Comparison of ENCODE assay signal across 23 cellular contexts in genomic region chr5:45408067-45408466, GRCh38.
DNase-seq lines count a peak whose midpoint lies in the region; ATAC-seq, FAIRE-seq and TF ChIP-seq lines count a peak whose summit lies in the region.
"Had no signal": no experiment of that assay in that cellular context is flagged by ENCODE, and none has a peak within 500 bp of the region (broad histone marks: within the 10 kb centered on the region; RNA-seq: fewer than 3 reads in every experiment).

No MANE protein-coding gene starts in this region.

- H4K8ac ChIP-seq in IMR-90 (ENCODE audit: low read depth in 2 of 2, low read length in 2 of 2), result no peak overlapping the region

- no peak overlapping the region for H3K9ac ChIP-seq in IMR-90 (ENCODE audit: low read depth, low read length)
- H3K9ac ChIP-seq: BLaER1 treated with 17β-estradiol and CSF1 and Interleukin-3, amounts not matched to agents 10 nM and 100 nM had no signal

- H2AK9ac ChIP-seq in IMR-90 (replicated peaks; ENCODE audit: low read depth, low read length, poor library complexity), result no peak overlapping the region

- no peak overlapping the region for H3K56ac ChIP-seq in IMR-90 (ENCODE audit: extremely low read depth, insufficient read depth, low read length)

- no peak overlapping the region for H3K23ac ChIP-seq in IMR-90 (ENCODE audit: low read depth, low read length)

- H4K20me1 ChIP-seq in IMR-90 (ENCODE audit: insufficient read depth, low read length), result no peaks in the 10 kb centered on the region
- H4K20me1 ChIP-seq: BLaER1 treated with 17β-estradiol and CSF1 and Interleukin-3, amounts not matched to agents 10 nM and 100 nM had no signal

- H3K36me3 ChIP-seq in IMR-90 (ENCODE audit: control insufficient read depth, insufficient read depth, low read length), result no peaks in the 10 kb centered on the region
- H3K36me3 ChIP-seq: BE2C; BLaER1 treated with 17β-estradiol and CSF1 and Interleukin-3, amounts not matched to agents 10 nM and 100 nM; HAP-1 had no signal

- H3K14ac ChIP-seq in IMR-90 (replicated peaks; ENCODE audit: low read depth, low read length), result no peak overlapping the region

- no peaks in the 10 kb centered on the region for H3K9me1 ChIP-seq in IMR-90 (ENCODE audit: insufficient read depth, low read length)

- no peak overlapping the region for H4K91ac ChIP-seq in IMR-90 (ENCODE audit: insufficient read depth, low read depth, low read length)

- in situ Hi-C loops in IMR-90 (cut with MboI; ENCODE audit: low sequenced_read_pairs), result no loop called here

- H3K4me1 ChIP-seq in IMR-90 (ENCODE audit: control insufficient read depth, insufficient read depth, low read length), result no peaks in the 10 kb centered on the region
- H3K4me1 ChIP-seq: A549; BLaER1 treated with 17β-estradiol and CSF1 and Interleukin-3, amounts not matched to agents 10 nM and 100 nM; HAP-1 had no signal

- BruUV-seq in IMR-90 (replicated peaks; lab: Mats Ljungman, UMichigan), result no TSS peak

- DNase-seq in IMR-90 (peak; percentile 22), RCC 7860 (ENCODE audit: low spot score) (no peak), iris pigment epithelial cell (ENCODE audit: low read depth) (peak; percentile 17), NCI-H1694 treated with DMSO at 0.1 percent for 48 hours (lab: John Stamatoyannopoulos, UW) (no peak), NCI-H82 treated with DMSO at 0.1 percent for 48 hours (lab: John Stamatoyannopoulos, UW; ENCODE audit: unreplicated experiment) (no peak), COLO829 (ENCODE audit: low spot score) (no peak)
- DNase-seq: ACHN; AML-193; BE2C; Calu3; CD4-positive, alpha-beta T cell; CD8-positive, alpha-beta memory T cell; COR-L47; DMS79 treated with DMSO at 0.1 percent for 48 hours; GOT3 had no signal

- H3K9me3 ChIP-seq in IMR-90 (ENCODE audit: control insufficient read depth, insufficient read depth, low read length), result peaks cover 2% of the 10 kb centered on the region; the same call in 1 of the 2 replicates
- H3K9me3 ChIP-seq: A549; BE2C; BLaER1 treated with 17β-estradiol and CSF1 and Interleukin-3, amounts not matched to agents 10 nM and 100 nM; HAP-1 had no signal

- WGBS in IMR-90 (ENCODE audit: extremely low coverage in 2 of 2, insufficient read length in 1 of 2), 2 experiments, result no CpG with 5 or more reads among the region's 2 CpGs

- peak; percentile 46 for ATAC-seq in IMR-90 (ENCODE audit: low read depth)
- no peak for ATAC-seq in HG03039 (IDR thresholded peaks at IDR 0.05; ENCODE audit: unreplicated experiment)
- ATAC-seq: A549 had no signal

- no peak overlapping the region for H4K5ac ChIP-seq in IMR-90 (ENCODE audit: low read depth, low read length)

- no peak overlapping the region for H3K4me3 ChIP-seq in IMR-90 (ENCODE audit: insufficient read depth, low read depth, low read length)
- H3K4me3 ChIP-seq: A549; BLaER1 treated with 17β-estradiol and CSF1 and Interleukin-3, amounts not matched to agents 10 nM and 100 nM; HAP-1 had no signal

- peak; percentile 16 for FAIRE-seq in A204.1 (lab: Jason Lieb, UNC)
- FAIRE-seq in RCC 7860 (lab: Jason Lieb, UNC), result peak; percentile 74
- FAIRE-seq: A549, G401.6, GM12892 had no signal

- intact Hi-C loops in IMR-90 (cut with micrococcal nuclease), result no loop called here

- no peak overlapping the region for H2BK120ac ChIP-seq in IMR-90 (ENCODE audit: low read depth, low read length)

- TF ChIP-seq POLR2A in IMR-90 (IDR thresholded peaks at IDR 0.05; ENCODE audit: low read depth, low read length), result no peak

- no peaks in the 10 kb centered on the region for H3K27me3 ChIP-seq in IMR-90 (ENCODE audit: control insufficient read depth, insufficient read depth, low read length)
- H3K27me3 ChIP-seq: BE2C; BLaER1 treated with 17β-estradiol and CSF1 and Interleukin-3, amounts not matched to agents 10 nM and 100 nM had no signal

- H2BK15ac ChIP-seq in IMR-90 (ENCODE audit: low read depth, low read length), result no peak overlapping the region

- no peak for TF ChIP-seq RAD21 in IMR-90 (IDR thresholded peaks at IDR 0.05; ENCODE audit: low read length)

- dilution Hi-C loops in IMR-90 (cut with HindIII; ENCODE audit: low sequenced_read_pairs, unreplicated experiment), result no loop called here

- H3K79me1 ChIP-seq in IMR-90 (ENCODE audit: low read depth in 1 of 2, low read length in 2 of 2), result no peaks in the 10 kb centered on the region

- H3K27ac ChIP-seq in IMR-90 (ENCODE audit: insufficient read depth, low read length), result no peak overlapping the region
- H3K27ac ChIP-seq: 22Rv1; A549; BLaER1 treated with 17β-estradiol and CSF1 and Interleukin-3, amounts not matched to agents 10 nM and 100 nM had no signal

- H3K4me2 ChIP-seq in IMR-90 (ENCODE audit: low read depth, low read length), result no peak overlapping the region
- H3K4me2 ChIP-seq: A549; BLaER1 treated with 17β-estradiol and CSF1 and Interleukin-3, amounts not matched to agents 10 nM and 100 nM had no signal

- CTCF ChIA-PET in IMR-90 (lab: Yijun Ruan, JAX), result interaction anchor here (0.9 kb wide), 1 partner anchor 15 kb away, joined by 3 read pairs; no protein-coding TSS in a partner anchor

- no peak overlapping the region for H2BK5ac ChIP-seq in IMR-90 (ENCODE audit: low read depth, low read length, poor library complexity, severe bottlenecking)

- H3K4ac ChIP-seq in IMR-90 (ENCODE audit: low read depth, low read length), result no peak overlapping the region

- H2BK20ac ChIP-seq in IMR-90 (ENCODE audit: low read depth, low read length), result no peak overlapping the region

- no peak for TF ChIP-seq CTCF in IMR-90 (conservative IDR thresholded peaks at IDR 0.05; ENCODE audit: low read depth, low read length)

- no peak overlapping the region for H2AFZ ChIP-seq in IMR-90 (replicated peaks; ENCODE audit: low read length, poor library complexity)

- no peak overlapping the region for H2AK5ac ChIP-seq in IMR-90 (ENCODE audit: low read depth, low read length)

- POLR2A ChIA-PET in IMR-90 (lab: Charles Lee; ENCODE audit: unreplicated experiment), result no interaction called here

- no peak overlapping the region for H3K18ac ChIP-seq in IMR-90 (ENCODE audit: low read depth, low read length)

TF ChIP-seq in IMR-90, 13 proteins besides CTCF, POLR2A, EP300 and RAD21:
- TF ChIP-seq ELK1 (IDR thresholded peaks at IDR 0.05; ENCODE audit: borderline replicate concordance, low read depth, low read length) (no peak), RFX5 (IDR thresholded peaks at IDR 0.05; ENCODE audit: low read depth, low read length) (no peak), FOS (IDR thresholded peaks at IDR 0.05; ENCODE audit: low read depth, low read length) (no peak), MXI1 (IDR thresholded peaks at IDR 0.05; ENCODE audit: borderline replicate concordance, low read depth, low read length) (no peak), MAFK (IDR thresholded peaks at IDR 0.05; ENCODE audit: low read depth, low read length) (no peak), RCOR1 (IDR thresholded peaks at IDR 0.05; ENCODE audit: insufficient replicate concordance, low read length) (no peak), NFE2L2 (IDR thresholded peaks at IDR 0.05; ENCODE audit: low read depth, low read length) (no peak), CHD1 (IDR thresholded peaks at IDR 0.05; ENCODE audit: low read depth, low read length) (no peak), SMC3 (IDR thresholded peaks at IDR 0.05; ENCODE audit: low read depth, low read length) (no peak), MAZ (IDR thresholded peaks at IDR 0.05; ENCODE audit: borderline replicate concordance, low read depth, low read length) (no peak), BHLHE40 (IDR thresholded peaks at IDR 0.05; ENCODE audit: low read depth, low read length) (no peak), CEBPB (IDR thresholded peaks at IDR 0.05; ENCODE audit: low read depth, low read length) (no peak), USF2 (IDR thresholded peaks at IDR 0.05; ENCODE audit: low read depth, low read length) (no peak)

Comparison
In these comparisons a context has a peak if more than half of its experiments do, and no peak if none do; other contexts are left out.
1. DNase-seq: peak in IMR-90 (single experiment) and iris pigment epithelial cell (single experiment); none in RCC 7860 (single experiment), NCI-H1694 treated with DMSO at 0.1 percent for 48 hours (single experiment), NCI-H82 treated with DMSO at 0.1 percent for 48 hours (single experiment) and COLO829 (single experiment).